1 cellular context compared by ENCODE assay signal in the genomic region with DNA sequence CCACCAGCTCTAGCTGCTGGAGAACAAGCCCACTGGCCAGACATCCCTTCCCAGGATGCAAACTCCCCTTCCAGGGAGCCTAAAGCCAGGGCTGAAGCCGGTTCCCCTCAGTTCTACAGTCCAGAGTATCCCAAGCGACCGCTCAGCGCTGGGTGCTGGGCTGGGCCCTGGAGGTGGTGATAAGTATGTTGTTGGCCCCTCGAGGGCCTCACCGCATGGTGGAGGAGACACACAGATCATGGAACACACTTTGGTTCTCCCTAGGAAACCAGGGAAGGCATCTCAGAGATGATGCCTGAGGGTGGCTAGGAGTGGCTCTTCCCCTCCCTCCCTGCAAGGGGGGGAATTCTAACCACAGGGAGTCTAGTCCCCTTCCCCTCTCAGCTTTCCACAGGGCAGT.
TF ChIP-seq lines count a peak whose summit lies in the region.

No MANE protein-coding gene starts in this region.

TF ChIP-seq in IMR-90, 13 proteins besides CTCF, POLR2A, EP300 and RAD21:
- TF ChIP-seq BHLHE40 (IDR thresholded peaks at IDR 0.05; ENCODE audit: low read depth, low read length) (no peak), FOS (IDR thresholded peaks at IDR 0.05; ENCODE audit: low read depth, low read length) (no peak)
